In genomic region chr3:48989796-48990635, GRCh38 we compare ENCODE assay signal across 1 cellular context.
TF ChIP-seq lines count a peak whose summit lies in the region.

P4HTM (plus strand) TSS chr3:48990241; CDS start chr3:48990257, 16 bp downstream.

TF ChIP-seq in K562, 482 proteins besides CTCF, POLR2A, EP300 and RAD21 (continued from another document):
- TF ChIP-seq LEF1 (IDR thresholded peaks at IDR 0.05) (no peak), SRF (CRISPR knock-in tag; IDR thresholded peaks at IDR 0.05) (no peak), MCM5 (IDR thresholded peaks at IDR 0.05; ENCODE audit: low read depth) (no peak), HDGF (IDR thresholded peaks at IDR 0.05) (no peak), KDM4B (IDR thresholded peaks at IDR 0.05; ENCODE audit: borderline replicate concordance in 2 of 2, low read depth in 1 of 2) (no peak), ZNF3 (CRISPR knock-in tag; IDR thresholded peaks at IDR 0.05) (no peak), ZNF143 (CRISPR knock-in tag; IDR thresholded peaks at IDR 0.05) (no peak), ZFP30 (CRISPR knock-in tag; IDR thresholded peaks at IDR 0.05; ENCODE audit: borderline replicate concordance) (no peak), DLX4 (CRISPR knock-in tag; IDR thresholded peaks at IDR 0.05) (no peak), ZNF184 (CRISPR knock-in tag; IDR thresholded peaks at IDR 0.05) (no peak), SMARCA5 (IDR thresholded peaks at IDR 0.05) (no peak), RFX5 (IDR thresholded peaks at IDR 0.05; ENCODE audit: low read depth, low read length) (no peak), PYGO2 (tag; IDR thresholded peaks at IDR 0.05) (no peak), SP1 (CRISPR knock-in tag; IDR thresholded peaks at IDR 0.05) (no peak), MECOM (CRISPR knock-in tag; IDR thresholded peaks at IDR 0.05) (no peak), HNRNPUL1 (IDR thresholded peaks at IDR 0.05; ENCODE audit: low read length) (no peak), ADNP (tag; IDR thresholded peaks at IDR 0.05) (no peak), C11orf30 (IDR thresholded peaks at IDR 0.05; ENCODE audit: low read depth) (peak; percentile 74; the same call in 1 of the 2 replicates), EZH2 (IDR thresholded peaks at IDR 0.05; ENCODE audit: borderline replicate concordance, low read depth, low read length) (no peak), NR2F6 (CRISPR knock-in tag; IDR thresholded peaks at IDR 0.05) (no peak), ZNF354B (CRISPR knock-in tag; IDR thresholded peaks at IDR 0.05) (no peak), ATF1 (CRISPR knock-in tag; IDR thresholded peaks at IDR 0.05) (no peak), ATF1 (tag; IDR thresholded peaks at IDR 0.05) (peak; percentile 82), ZNF696 (CRISPR knock-in tag; conservative IDR thresholded peaks at IDR 0.05) (no peak), STAT5B (CRISPR knock-in tag; IDR thresholded peaks at IDR 0.05) (no peak), U2AF2 (optimal IDR thresholded peaks at IDR 0.05; ENCODE audit: low read depth, low read length) (no peak), CBFA2T2 (conservative IDR thresholded peaks at IDR 0.05) (no peak), ZNF57 (CRISPR knock-in tag; IDR thresholded peaks at IDR 0.05) (no peak), ZNF263 (CRISPR knock-in tag; IDR thresholded peaks at IDR 0.05; ENCODE audit: borderline replicate concordance) (no peak), CEBPB (tag; IDR thresholded peaks at IDR 0.05) (no peak), CBX1 (IDR thresholded peaks at IDR 0.05; ENCODE audit: low read depth) (no peak)
- TF ChIP-seq, protein P1, sequence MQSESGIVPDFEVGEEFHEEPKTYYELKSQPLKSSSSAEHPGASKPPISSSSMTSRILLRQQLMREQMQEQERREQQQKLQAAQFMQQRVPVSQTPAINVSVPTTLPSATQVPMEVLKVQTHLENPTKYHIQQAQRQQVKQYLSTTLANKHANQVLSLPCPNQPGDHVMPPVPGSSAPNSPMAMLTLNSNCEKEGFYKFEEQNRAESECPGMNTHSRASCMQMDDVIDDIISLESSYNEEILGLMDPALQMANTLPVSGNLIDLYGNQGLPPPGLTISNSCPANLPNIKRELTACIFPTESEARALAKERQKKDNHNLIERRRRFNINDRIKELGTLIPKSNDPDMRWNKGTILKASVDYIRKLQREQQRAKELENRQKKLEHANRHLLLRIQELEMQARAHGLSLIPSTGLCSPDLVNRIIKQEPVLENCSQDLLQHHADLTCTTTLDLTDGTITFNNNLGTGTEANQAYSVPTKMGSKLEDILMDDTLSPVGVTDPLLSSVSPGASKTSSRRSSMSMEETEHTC (IDR thresholded peaks at IDR 0.05) = no peak
- TF ChIP-seq, protein P2, sequence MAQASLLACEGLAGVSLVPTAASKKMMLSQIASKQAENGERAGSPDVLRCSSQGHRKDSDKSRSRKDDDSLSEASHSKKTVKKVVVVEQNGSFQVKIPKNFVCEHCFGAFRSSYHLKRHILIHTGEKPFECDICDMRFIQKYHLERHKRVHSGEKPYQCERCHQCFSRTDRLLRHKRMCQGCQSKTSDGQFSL (CRISPR knock-in tag; IDR thresholded peaks at IDR 0.05) = no peak
- TF ChIP-seq, protein P2 (tag; IDR thresholded peaks at IDR 0.05) = no peak
- TF ChIP-seq, protein P3, sequence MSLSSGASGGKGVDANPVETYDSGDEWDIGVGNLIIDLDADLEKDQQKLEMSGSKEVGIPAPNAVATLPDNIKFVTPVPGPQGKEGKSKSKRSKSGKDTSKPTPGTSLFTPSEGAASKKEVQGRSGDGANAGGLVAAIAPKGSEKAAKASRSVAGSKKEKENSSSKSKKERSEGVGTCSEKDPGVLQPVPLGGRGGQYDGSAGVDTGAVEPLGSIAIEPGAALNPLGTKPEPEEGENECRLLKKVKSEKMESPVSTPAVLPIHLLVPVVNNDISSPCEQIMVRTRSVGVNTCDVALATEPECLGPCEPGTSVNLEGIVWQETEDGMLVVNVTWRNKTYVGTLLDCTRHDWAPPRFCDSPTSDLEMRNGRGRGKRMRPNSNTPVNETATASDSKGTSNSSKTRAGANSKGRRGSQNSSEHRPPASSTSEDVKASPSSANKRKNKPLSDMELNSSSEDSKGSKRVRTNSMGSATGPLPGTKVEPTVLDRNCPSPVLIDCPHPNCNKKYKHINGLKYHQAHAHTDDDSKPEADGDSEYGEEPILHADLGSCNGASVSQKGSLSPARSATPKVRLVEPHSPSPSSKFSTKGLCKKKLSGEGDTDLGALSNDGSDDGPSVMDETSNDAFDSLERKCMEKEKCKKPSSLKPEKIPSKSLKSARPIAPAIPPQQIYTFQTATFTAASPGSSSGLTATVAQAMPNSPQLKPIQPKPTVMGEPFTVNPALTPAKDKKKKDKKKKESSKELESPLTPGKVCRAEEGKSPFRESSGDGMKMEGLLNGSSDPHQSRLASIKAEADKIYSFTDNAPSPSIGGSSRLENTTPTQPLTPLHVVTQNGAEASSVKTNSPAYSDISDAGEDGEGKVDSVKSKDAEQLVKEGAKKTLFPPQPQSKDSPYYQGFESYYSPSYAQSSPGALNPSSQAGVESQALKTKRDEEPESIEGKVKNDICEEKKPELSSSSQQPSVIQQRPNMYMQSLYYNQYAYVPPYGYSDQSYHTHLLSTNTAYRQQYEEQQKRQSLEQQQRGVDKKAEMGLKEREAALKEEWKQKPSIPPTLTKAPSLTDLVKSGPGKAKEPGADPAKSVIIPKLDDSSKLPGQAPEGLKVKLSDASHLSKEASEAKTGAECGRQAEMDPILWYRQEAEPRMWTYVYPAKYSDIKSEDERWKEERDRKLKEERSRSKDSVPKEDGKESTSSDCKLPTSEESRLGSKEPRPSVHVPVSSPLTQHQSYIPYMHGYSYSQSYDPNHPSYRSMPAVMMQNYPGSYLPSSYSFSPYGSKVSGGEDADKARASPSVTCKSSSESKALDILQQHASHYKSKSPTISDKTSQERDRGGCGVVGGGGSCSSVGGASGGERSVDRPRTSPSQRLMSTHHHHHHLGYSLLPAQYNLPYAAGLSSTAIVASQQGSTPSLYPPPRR (CRISPR knock-in tag; IDR thresholded peaks at IDR 0.05; ENCODE audit: borderline replicate concordance) = no peak
- TF ChIP-seq, protein P4, sequence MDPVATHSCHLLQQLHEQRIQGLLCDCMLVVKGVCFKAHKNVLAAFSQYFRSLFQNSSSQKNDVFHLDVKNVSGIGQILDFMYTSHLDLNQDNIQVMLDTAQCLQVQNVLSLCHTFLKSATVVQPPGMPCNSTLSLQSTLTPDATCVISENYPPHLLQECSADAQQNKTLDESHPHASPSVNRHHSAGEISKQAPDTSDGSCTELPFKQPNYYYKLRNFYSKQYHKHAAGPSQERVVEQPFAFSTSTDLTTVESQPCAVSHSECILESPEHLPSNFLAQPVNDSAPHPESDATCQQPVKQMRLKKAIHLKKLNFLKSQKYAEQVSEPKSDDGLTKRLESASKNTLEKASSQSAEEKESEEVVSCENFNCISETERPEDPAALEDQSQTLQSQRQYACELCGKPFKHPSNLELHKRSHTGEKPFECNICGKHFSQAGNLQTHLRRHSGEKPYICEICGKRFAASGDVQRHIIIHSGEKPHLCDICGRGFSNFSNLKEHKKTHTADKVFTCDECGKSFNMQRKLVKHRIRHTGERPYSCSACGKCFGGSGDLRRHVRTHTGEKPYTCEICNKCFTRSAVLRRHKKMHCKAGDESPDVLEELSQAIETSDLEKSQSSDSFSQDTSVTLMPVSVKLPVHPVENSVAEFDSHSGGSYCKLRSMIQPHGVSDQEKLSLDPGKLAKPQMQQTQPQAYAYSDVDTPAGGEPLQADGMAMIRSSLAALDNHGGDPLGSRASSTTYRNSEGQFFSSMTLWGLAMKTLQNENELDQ (CRISPR knock-in tag; IDR thresholded peaks at IDR 0.05; ENCODE audit: borderline replicate concordance) = no peak
- TF ChIP-seq, protein P5, sequence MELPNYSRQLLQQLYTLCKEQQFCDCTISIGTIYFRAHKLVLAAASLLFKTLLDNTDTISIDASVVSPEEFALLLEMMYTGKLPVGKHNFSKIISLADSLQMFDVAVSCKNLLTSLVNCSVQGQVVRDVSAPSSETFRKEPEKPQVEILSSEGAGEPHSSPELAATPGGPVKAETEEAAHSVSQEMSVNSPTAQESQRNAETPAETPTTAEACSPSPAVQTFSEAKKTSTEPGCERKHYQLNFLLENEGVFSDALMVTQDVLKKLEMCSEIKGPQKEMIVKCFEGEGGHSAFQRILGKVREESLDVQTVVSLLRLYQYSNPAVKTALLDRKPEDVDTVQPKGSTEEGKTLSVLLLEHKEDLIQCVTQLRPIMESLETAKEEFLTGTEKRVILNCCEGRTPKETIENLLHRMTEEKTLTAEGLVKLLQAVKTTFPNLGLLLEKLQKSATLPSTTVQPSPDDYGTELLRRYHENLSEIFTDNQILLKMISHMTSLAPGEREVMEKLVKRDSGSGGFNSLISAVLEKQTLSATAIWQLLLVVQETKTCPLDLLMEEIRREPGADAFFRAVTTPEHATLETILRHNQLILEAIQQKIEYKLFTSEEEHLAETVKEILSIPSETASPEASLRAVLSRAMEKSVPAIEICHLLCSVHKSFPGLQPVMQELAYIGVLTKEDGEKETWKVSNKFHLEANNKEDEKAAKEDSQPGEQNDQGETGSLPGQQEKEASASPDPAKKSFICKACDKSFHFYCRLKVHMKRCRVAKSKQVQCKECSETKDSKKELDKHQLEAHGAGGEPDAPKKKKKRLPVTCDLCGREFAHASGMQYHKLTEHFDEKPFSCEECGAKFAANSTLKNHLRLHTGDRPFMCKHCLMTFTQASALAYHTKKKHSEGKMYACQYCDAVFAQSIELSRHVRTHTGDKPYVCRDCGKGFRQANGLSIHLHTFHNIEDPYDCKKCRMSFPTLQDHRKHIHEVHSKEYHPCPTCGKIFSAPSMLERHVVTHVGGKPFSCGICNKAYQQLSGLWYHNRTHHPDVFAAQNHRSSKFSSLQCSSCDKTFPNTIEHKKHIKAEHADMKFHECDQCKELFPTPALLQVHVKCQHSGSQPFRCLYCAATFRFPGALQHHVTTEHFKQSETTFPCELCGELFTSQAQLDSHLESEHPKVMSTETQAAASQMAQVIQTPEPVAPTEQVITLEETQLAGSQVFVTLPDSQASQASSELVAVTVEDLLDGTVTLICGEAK (IDR thresholded peaks at IDR 0.05) = no peak
- TF ChIP-seq, protein P5 (CRISPR knock-in tag; IDR thresholded peaks at IDR 0.05) = no peak
